Comparison of ENCODE assay signal across 1 cellular context in genomic region chr4:39025552-39026085, GRCh38.
TF ChIP-seq lines count a peak whose summit lies in the region.

No MANE protein-coding gene starts in this region.

TF ChIP-seq in K562, 482 proteins besides CTCF, POLR2A, EP300 and RAD21 (continued from another document and continues in another):
- TF ChIP-seq KDM4B (IDR thresholded peaks at IDR 0.05; ENCODE audit: borderline replicate concordance in 2 of 2, low read depth in 1 of 2) (no peak), ZBTB8A (IDR thresholded peaks at IDR 0.05; ENCODE audit: partially characterized antibody) (no peak), ILK (tag; IDR thresholded peaks at IDR 0.05; ENCODE audit: borderline replicate concordance, low read depth) (no peak), UBTF (IDR thresholded peaks at IDR 0.05; ENCODE audit: borderline replicate concordance in 1 of 2, low read depth in 2 of 2, low read length in 2 of 2) (no peak), EGR1 (conservative IDR thresholded peaks at IDR 0.05) (no peak), GABPA (tag; conservative IDR thresholded peaks at IDR 0.05; ENCODE audit: low read depth) (no peak), SP2 (IDR thresholded peaks at IDR 0.05; ENCODE audit: extremely low read depth, low read depth, low read length, poor library complexity, severe bottlenecking) (no peak), BRCA1 (IDR thresholded peaks at IDR 0.05) (no peak), BRCA1 (CRISPR knock-in tag; IDR thresholded peaks at IDR 0.05) (no peak), KDM2B (CRISPR knock-in tag; IDR thresholded peaks at IDR 0.05) (no peak), ZNF347 (CRISPR knock-in tag; IDR thresholded peaks at IDR 0.05; ENCODE audit: low read depth) (no peak), ZNF75A (CRISPR knock-in tag; IDR thresholded peaks at IDR 0.05) (no peak), NEUROD1 (IDR thresholded peaks at IDR 0.05; ENCODE audit: borderline replicate concordance, low read depth, low read length, partially characterized antibody) (no peak), ATF1 (CRISPR knock-in tag; IDR thresholded peaks at IDR 0.05) (no peak), ATF1 (tag; IDR thresholded peaks at IDR 0.05) (no peak), ARID3B (CRISPR knock-in tag; IDR thresholded peaks at IDR 0.05; ENCODE audit: borderline replicate concordance) (no peak), ZNF174 (CRISPR knock-in tag; IDR thresholded peaks at IDR 0.05) (no peak), ZNF133 (CRISPR knock-in tag; IDR thresholded peaks at IDR 0.05) (no peak), CHCHD3 (CRISPR knock-in tag; IDR thresholded peaks at IDR 0.05) (no peak), MNT (conservative IDR thresholded peaks at IDR 0.05) (no peak), FOXA1 (IDR thresholded peaks at IDR 0.05; ENCODE audit: borderline replicate concordance) (no peak), ZFP1 (CRISPR knock-in tag; IDR thresholded peaks at IDR 0.05) (no peak), JUNB (CRISPR knock-in tag; conservative IDR thresholded peaks at IDR 0.05) (no peak), CTCFL (IDR thresholded peaks at IDR 0.05; ENCODE audit: borderline replicate concordance, insufficient read depth, low read depth, low read length, poor library complexity, severe bottlenecking) (no peak), ATF2 (CRISPR knock-in tag; IDR thresholded peaks at IDR 0.05) (no peak), ZNF609 (CRISPR knock-in tag; IDR thresholded peaks at IDR 0.05; ENCODE audit: borderline replicate concordance) (no peak), FOSL1 (tag; conservative IDR thresholded peaks at IDR 0.05) (0 out of 2 replicates have a peak, but pooled peaks have one; percentile 28), SMARCA5 (IDR thresholded peaks at IDR 0.05) (no peak), MEF2D (tag; conservative IDR thresholded peaks at IDR 0.05; ENCODE audit: low read depth) (no peak), ZNF23 (CRISPR knock-in tag; IDR thresholded peaks at IDR 0.05) (no peak), STAT5A (IDR thresholded peaks at IDR 0.05; ENCODE audit: borderline replicate concordance, low read length) (no peak), TAF7 (tag; IDR thresholded peaks at IDR 0.05) (no peak), NFE2L1 (tag; IDR thresholded peaks at IDR 0.05; ENCODE audit: borderline replicate concordance, low read depth) (peak; percentile 53), HEY1 (CRISPR knock-in tag; IDR thresholded peaks at IDR 0.05; ENCODE audit: borderline replicate concordance) (no peak), ERF (CRISPR knock-in tag; IDR thresholded peaks at IDR 0.05) (no peak), CEBPG (CRISPR knock-in tag; IDR thresholded peaks at IDR 0.05) (no peak), CEBPG (tag; conservative IDR thresholded peaks at IDR 0.05 in 1 of 2, IDR thresholded peaks at IDR 0.05 in 1 of 2) (peak; percentile 23 to 57; a peak in 3 of 4 replicates), JUND (IDR thresholded peaks at IDR 0.05; ENCODE audit: borderline replicate concordance, low read depth, low read length) (peak; percentile 22; the same call in 1 of the 2 replicates), JUND (tag; IDR thresholded peaks at IDR 0.05; ENCODE audit: borderline replicate concordance, low read depth, low read length) (no peak), RNF219 (CRISPR knock-in tag; IDR thresholded peaks at IDR 0.05) (no peak), PBX2 (CRISPR knock-in tag; IDR thresholded peaks at IDR 0.05; ENCODE audit: low read depth) (no peak), PBX2 (tag; conservative IDR thresholded peaks at IDR 0.05; ENCODE audit: low read depth) (peak; percentile 68)
